1 cellular context compared by ENCODE assay signal in genomic region chr10:102652170-102652926, GRCh38.
TF ChIP-seq lines count a peak whose summit lies in the region.

No MANE protein-coding gene starts in this region.

TF ChIP-seq in IMR-90, 13 proteins besides CTCF, POLR2A, EP300 and RAD21 (continued from another document):
- TF ChIP-seq ELK1 (IDR thresholded peaks at IDR 0.05; ENCODE audit: borderline replicate concordance, low read depth, low read length), result no peak
TF ChIP-seq in IMR-90: peak in this region for 0.
